Comparison of ENCODE assay signal across 19 cellular contexts in the genomic region with DNA sequence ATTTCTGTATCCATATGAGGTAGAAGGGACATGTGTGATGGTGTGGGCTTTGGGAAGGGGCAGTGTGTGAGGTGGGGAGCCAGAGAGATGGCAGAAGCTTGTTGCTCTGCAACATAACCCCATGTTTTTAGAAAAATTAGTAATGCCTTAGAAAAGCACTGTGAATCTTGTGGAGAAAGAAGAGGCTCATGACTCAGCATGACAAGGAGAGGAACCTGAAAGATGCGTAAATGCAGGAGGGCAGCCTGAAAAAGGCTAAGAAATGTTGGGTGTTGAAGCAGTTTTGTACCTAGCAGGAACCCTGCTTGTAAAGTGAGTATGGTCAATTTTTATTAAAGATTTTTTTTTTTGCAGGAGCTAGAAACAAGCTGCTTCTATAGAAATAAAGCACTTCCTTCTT. TPM values are rescaled to one million over a fixed set of nuclear protein-coding genes. Genes with fewer than 3 reads are reported as not detected.
DNase-seq lines count a peak whose midpoint lies in the region; ATAC-seq, FAIRE-seq and TF ChIP-seq lines count a peak whose summit lies in the region.
"Had no signal": no experiment of that assay in that cellular context is flagged by ENCODE, and none has a peak within 500 bp of the region (broad histone marks: within the 10 kb centered on the region; RNA-seq: fewer than 3 reads in every experiment).

No MANE protein-coding gene starts in this region.

- no peak for FAIRE-seq in RCC 7860 (lab: Jason Lieb, UNC)
- no peak for FAIRE-seq in H1 (lab: Jason Lieb, UNC)
- FAIRE-seq: D721Med, endothelial cell of umbilical vein had no signal

- no peak for TF ChIP-seq RAD21 in H1 (IDR thresholded peaks at IDR 0.05 in 1 of 2, conservative IDR thresholded peaks at IDR 0.05 in 1 of 2; ENCODE audit: low read depth in 2 of 2, low read length in 2 of 2)

- H3F3A ChIP-seq in GM23338 (replicated peaks; ENCODE audit: low read depth) = no peaks in the 10 kb centered on the region

- H3K79me1 ChIP-seq in H1 (ENCODE audit: low read depth, low read length) = no peaks in the 10 kb centered on the region

- H3K18ac ChIP-seq in H1 (ENCODE audit: extremely low read depth, low read length) = no peak overlapping the region

- no peak overlapping the region for H3K23ac ChIP-seq in H1 (ENCODE audit: insufficient read length)

- H3K4ac ChIP-seq in H1 (replicated peaks; ENCODE audit: insufficient read length, low read depth, low read length) = no peak overlapping the region

- H2AFZ ChIP-seq in GM23338 (peak overlapping the region; percentile 4; the same call in 1 of the 2 replicates), H1 (ENCODE audit: low read length) (no peak overlapping the region), osteoblast (ENCODE audit: low read length) (no peak overlapping the region)

- no peak for TF ChIP-seq EP300 in H1 (IDR thresholded peaks at IDR 0.05; ENCODE audit: borderline replicate concordance in 1 of 2, low read depth in 2 of 2, low read length in 2 of 2)
- TF ChIP-seq EP300 in stomach (IDR thresholded peaks at IDR 0.05) = no peak

- no peaks in the 10 kb centered on the region for H3K27me3 ChIP-seq in GM23338 (ENCODE audit: insufficient read depth)
- H3K27me3 ChIP-seq in H1 (replicated peaks in 1 of 4; ENCODE audit: control insufficient read depth in 3 of 4, extremely low read depth in 1 of 4, insufficient read depth in 3 of 4, low read length in 3 of 4) = no peaks in the 10 kb centered on the region
- H3K27me3 ChIP-seq in osteoblast (ENCODE audit: insufficient read depth, low read length) = no peaks in the 10 kb centered on the region
- no peaks in the 10 kb centered on the region for H3K27me3 ChIP-seq in stomach
- H3K27me3 ChIP-seq: BE2C, colonic mucosa, right lobe of liver, testis had no signal

- no peaks in the 10 kb centered on the region for H3K36me3 ChIP-seq in GM23338 (ENCODE audit: insufficient read depth)
- H3K36me3 ChIP-seq in H1 (ENCODE audit: control insufficient read depth in 2 of 4, insufficient read depth in 4 of 4, low read length in 3 of 4) = no peaks in the 10 kb centered on the region
- H3K36me3 ChIP-seq in osteoblast (ENCODE audit: insufficient read depth, low read length) = no peaks in the 10 kb centered on the region
- no peaks in the 10 kb centered on the region for H3K36me3 ChIP-seq in stomach
- H3K36me3 ChIP-seq: BE2C, colonic mucosa, right lobe of liver had no signal

- H3K9ac ChIP-seq in H1 (replicated peaks in 1 of 4; ENCODE audit: extremely low read depth in 1 of 4, low read depth in 3 of 4, low read length in 3 of 4) = no peak overlapping the region

- H3K36me3 Mint-ChIP-seq in GM23338 (ENCODE audit: low read depth) = no peaks in the 10 kb centered on the region
- no peaks in the 10 kb centered on the region for H3K36me3 Mint-ChIP-seq in activated naive CD8-positive, alpha-beta T cell treated with anti-CD3 and anti-CD28 coated beads, Interleukin-2, amount 50 U/mL, for 24 hours (ENCODE audit: low read depth)
- no peaks in the 10 kb centered on the region for H3K36me3 Mint-ChIP-seq in CD14-positive monocyte

- H3K79me2 ChIP-seq in GM23338 (replicated peaks; ENCODE audit: insufficient read depth) (no peaks in the 10 kb centered on the region), H1 (ENCODE audit: control insufficient read depth in 1 of 2, insufficient read depth in 2 of 2, low read length in 2 of 2) (no peaks in the 10 kb centered on the region), osteoblast (ENCODE audit: insufficient read depth, low read length) (peaks cover 71% of the 10 kb centered on the region)

- H4K5ac ChIP-seq in H1 (ENCODE audit: insufficient read length, low read depth, low read length) = no peak overlapping the region

- no peaks in the 10 kb centered on the region for H3K9me2 ChIP-seq in GM23338 (ENCODE audit: insufficient read depth)

- H4K20me1 ChIP-seq in GM23338 (replicated peaks; ENCODE audit: insufficient read depth) = no peaks in the 10 kb centered on the region
- H4K20me1 ChIP-seq in H1 (replicated peaks in 1 of 2; ENCODE audit: control insufficient read depth in 1 of 2, insufficient read depth in 2 of 2, low read length in 2 of 2) = no peaks in the 10 kb centered on the region
- no peaks in the 10 kb centered on the region for H4K20me1 ChIP-seq in osteoblast (ENCODE audit: insufficient read depth, low read length)

- H3K4me1 Mint-ChIP-seq in GM23338 (peaks cover 10% of the 10 kb centered on the region; the same call in 2 of the 3 replicates), CD14-positive monocyte (no peaks in the 10 kb centered on the region)
- H3K4me1 Mint-ChIP-seq in activated naive CD8-positive, alpha-beta T cell treated with anti-CD3 and anti-CD28 coated beads, Interleukin-2, amount 50 U/mL, for 24 hours = peaks cover 5% of the 10 kb centered on the region

- WGBS in H1 (ENCODE audit: extremely low coverage in 1 of 2, insufficient coverage in 1 of 2, insufficient read length in 1 of 2, insufficient replicate concordance in 2 of 2, low coverage in 1 of 2, low lambda C conversion rate in 2 of 2, missing lambda C conversion rate in 1 of 2), 2 experiments = 84% methylated on average over 1 of the region's 1 CpG; no CpG with 5 or more reads in 1 of the 2 experiments
- 89 to 100% (median 94%) methylated on average over 1 of the region's 1 CpG for WGBS in stomach, 5 donors

- DNase-seq in GM23338 (ENCODE audit: low spot score) (peak; percentile 13), RCC 7860 (ENCODE audit: low spot score) (peak; percentile 23), H1 (ENCODE audit: low read depth in 1 of 2, low spot score in 2 of 2) (no peak), osteoblast (ENCODE audit: insufficient read length, low spot score, missing footprints) (no peak), stomach (no peak), 8988T (no peak), CD14-positive monocyte (ENCODE audit: low spot score) (no peak)
- no peak for DNase-seq in activated naive CD8-positive, alpha-beta T cell treated with anti-CD3 and anti-CD28 coated beads, Interleukin-2, amount 50 U/mL, for 24 hours
- DNase-seq: BE2C; colonic mucosa; NCI-H2029 treated with DMSO at 0.1 percent for 48 hours; right lobe of liver; RPMI8226; stimulated activated CD4-positive, alpha-beta T cell treated with anti-CD3 and anti-CD28 coated beads, Interleukin-1b, Interleukin-23, amount 100 ng/mL, for 48 hours; testis had no signal

- no peaks in the 10 kb centered on the region for H3K23me2 ChIP-seq in H1 (ENCODE audit: low read depth, low read length)

- H3K14ac ChIP-seq in H1 (ENCODE audit: insufficient read length) = no peak overlapping the region

- no peak overlapping the region for H3K4me3 Mint-ChIP-seq in GM23338
- H3K4me3 Mint-ChIP-seq in activated naive CD8-positive, alpha-beta T cell treated with anti-CD3 and anti-CD28 coated beads, Interleukin-2, amount 50 U/mL, for 24 hours = no peak overlapping the region
- no peak overlapping the region for H3K4me3 Mint-ChIP-seq in CD14-positive monocyte

- no peak overlapping the region; the same call in 1 of the 2 replicates for H2BK12ac ChIP-seq in H1 (ENCODE audit: low read depth, low read length)

- no peak overlapping the region for H4K91ac ChIP-seq in H1 (replicated peaks; ENCODE audit: insufficient read length, low read length)

- intact Hi-C loops in stomach (cut with DNase I; ENCODE audit: low total_unique reads) (no loop called here), CD14-positive monocyte (cut with micrococcal nuclease) (no loop called here)

- H3K9me3 Mint-ChIP-seq in GM23338 = no peaks in the 10 kb centered on the region
- no peaks in the 10 kb centered on the region for H3K9me3 Mint-ChIP-seq in activated naive CD8-positive, alpha-beta T cell treated with anti-CD3 and anti-CD28 coated beads, Interleukin-2, amount 50 U/mL, for 24 hours
- peaks cover 0 to 4% (median 0%) of the 10 kb centered on the region in 7 donors for H3K9me3 Mint-ChIP-seq in CD14-positive monocyte

- no peak overlapping the region for H2BK20ac ChIP-seq in H1 (ENCODE audit: low read length)

- H3K27me3 Mint-ChIP-seq in GM23338 (ENCODE audit: insufficient read depth, low read depth, poor library complexity) (no peaks in the 10 kb centered on the region), CD14-positive monocyte (ENCODE audit: low read depth in 3 of 3) (peaks cover 0 to 4% (median 2%) of the 10 kb centered on the region in 3 donors)
- H3K27me3 Mint-ChIP-seq in activated naive CD8-positive, alpha-beta T cell treated with anti-CD3 and anti-CD28 coated beads, Interleukin-2, amount 50 U/mL, for 24 hours = no peaks in the 10 kb centered on the region

- no peak overlapping the region for H2BK120ac ChIP-seq in H1 (replicated peaks; ENCODE audit: low read depth, low read length)

- no peak overlapping the region for H2AK5ac ChIP-seq in H1 (ENCODE audit: low read depth, low read length)

- ATAC-seq in GM23338 = no peak; the same call in 2 of the 3 replicates
- no peak for ATAC-seq in activated naive CD8-positive, alpha-beta T cell treated with anti-CD3 and anti-CD28 coated beads, Interleukin-2, amount 50 U/mL, for 24 hours
- ATAC-seq: right lobe of liver had no signal

- peak overlapping the region; percentile 93 for H3K27ac Mint-ChIP-seq in GM23338
- no peak overlapping the region for H3K27ac Mint-ChIP-seq in activated naive CD8-positive, alpha-beta T cell treated with anti-CD3 and anti-CD28 coated beads, Interleukin-2, amount 50 U/mL, for 24 hours
- peak overlapping the region in 1 of 7 donors; percentile 8 for H3K27ac Mint-ChIP-seq in CD14-positive monocyte

- peak overlapping the region; percentile 53; the same call in 1 of the 2 replicates for H2BK5ac ChIP-seq in H1 (ENCODE audit: low read depth, low read length)

- no peak for TF ChIP-seq POLR2A in H1 (IDR thresholded peaks at IDR 0.05; ENCODE audit: control extremely low read depth in 1 of 2, low read depth in 2 of 2, low read length in 2 of 2)
- no peak for TF ChIP-seq POLR2A in stomach (IDR thresholded peaks at IDR 0.05)

- no peak overlapping the region for H4K8ac ChIP-seq in H1 (ENCODE audit: extremely low read depth, insufficient read depth, low read length)

- POLR2A ChIA-PET in H1 (lab: Charles Lee; ENCODE audit: partially characterized antibody) = no interaction called here

- no peak overlapping the region for H2BK15ac ChIP-seq in H1 (ENCODE audit: low read length)

- H3K27ac ChIP-seq in GM23338 (ENCODE audit: low read depth) (no peak overlapping the region), H1 (ENCODE audit: low read depth, low read length) (no peak overlapping the region), osteoblast (ENCODE audit: low read depth, low read length) (peak overlapping the region; percentile 25), stomach (no peak overlapping the region)
- H3K27ac ChIP-seq: colonic mucosa, right lobe of liver, testis had no signal

- CTCF ChIA-PET in H1 (lab: Charles Lee; ENCODE audit: partially characterized antibody) = interaction anchor here (1.1 kb wide), 1 partner anchor 33 kb away, joined by 3 read pairs; no protein-coding TSS in a partner anchor

- no peak overlapping the region for H3K4me3 ChIP-seq in GM23338
- no peak overlapping the region for H3K4me3 ChIP-seq in H1 (ENCODE audit: extremely low read depth in 1 of 4, insufficient read depth in 2 of 4, low read depth in 3 of 4, low read length in 4 of 4)
- no peak overlapping the region for H3K4me3 ChIP-seq in osteoblast (ENCODE audit: insufficient read depth, low read length)
- H3K4me3 ChIP-seq in stomach = no peak overlapping the region
- H3K4me3 ChIP-seq: colonic mucosa, right lobe of liver, testis had no signal

- peaks cover 4% of the 10 kb centered on the region; the same call in 1 of the 2 replicates for H3K4me1 ChIP-seq in GM23338 (ENCODE audit: insufficient read depth)
- H3K4me1 ChIP-seq in H1 (replicated peaks in 1 of 4; ENCODE audit: control insufficient read depth in 3 of 4, insufficient read depth in 4 of 4, low read length in 3 of 4) = peaks cover 0 to 3% (median 0%) of the 10 kb centered on the region in 4 experiments; a peak in 1 of 7 replicates
- peaks cover 25% of the 10 kb centered on the region for H3K4me1 ChIP-seq in osteoblast (ENCODE audit: insufficient read depth, low read length)
- peaks cover 0 to 15% (median 9%) of the 10 kb centered on the region in 4 donors for H3K4me1 ChIP-seq in stomach
- H3K4me1 ChIP-seq: BE2C, colonic mucosa, testis had no signal

- no peak overlapping the region for H3K56ac ChIP-seq in H1 (replicated peaks; ENCODE audit: insufficient read length, low read depth, low read length)

- TF ChIP-seq CTCF in GM23338 (conservative IDR thresholded peaks at IDR 0.05; ENCODE audit: low read depth in 2 of 2) (no peak), H1 (IDR thresholded peaks at IDR 0.05; ENCODE audit: control extremely low read depth in 1 of 3, insufficient read depth in 1 of 3, low read depth in 1 of 3, low read length in 3 of 3) (no peak), osteoblast (IDR thresholded peaks at IDR 0.05; ENCODE audit: extremely low read depth, low read depth, low read length) (no peak), stomach (IDR thresholded peaks at IDR 0.05) (no peak), CD14-positive monocyte (IDR thresholded peaks at IDR 0.05) (no peak)

- H3K4me2 ChIP-seq in GM23338 = no peak overlapping the region
- H3K4me2 ChIP-seq in H1 (ENCODE audit: insufficient read depth in 1 of 2, low read depth in 2 of 2, low read length in 2 of 2) = no peak overlapping the region
- H3K4me2 ChIP-seq in osteoblast (ENCODE audit: insufficient read depth, low read length) = peak overlapping the region; percentile 20

- H3K9me3 ChIP-seq in H1 (ENCODE audit: insufficient read depth in 2 of 2, low read depth in 1 of 2, low read length in 1 of 2) (no peaks in the 10 kb centered on the region), osteoblast (ENCODE audit: low read depth, low read length) (no peaks in the 10 kb centered on the region), stomach (no peaks in the 10 kb centered on the region)
- H3K9me3 ChIP-seq: BE2C, colonic mucosa, right lobe of liver, testis had no signal

RNA-seq across cellular contexts. Expression of gene ARSJ, which starts 59.8 kb away (rescaled TPM):
- 3.5 and 6.6 TPM in 2 replicates for total RNA-seq in GM23338 (2014; rRNA removed; shearing (Covaris generic))
- polyA plus RNA-seq in GM23338 (2016; fragmentation: Nextera tagmentation; extraction: Ambion mirVana) (2.1 and 4.3 TPM in 2 replicates), H1 (2011; rRNA removed) (1.3 and 1.4 TPM in 2 replicates), stomach (1 to 10 TPM in 2 of 3 donors, under 1 TPM in 1; 0.92 to 1.9 (median 1.1) TPM), CD14-positive monocyte (not detected)
- 5.8 and 6.3 TPM in 2 replicates for total RNA-seq in H1 (2021; fragmentation: NEBNext Ultra II Directional; extraction: Animal tissue kit (Norgen Biotek cat#: 25700))
- 1.4 TPM for polyA plus RNA-seq in H1 (2011; cell fraction: cytosol; rRNA removed)
- 1.9 TPM for polyA plus RNA-seq in H1 (2011; cell fraction: nucleus; rRNA removed)
- polyA plus RNA-seq in H1 (2012, experiment 1 of 2) = 2.1 to 2.6 TPM (median 2.3 TPM) in 4 replicates
- 0.31 TPM for polyA plus RNA-seq in H1 (2012, experiment 2 of 2)
- 2.6 TPM for polyA plus RNA-seq in H1 (2013, experiment 1 of 2)
- 3.2 TPM for polyA plus RNA-seq in H1 (2013, experiment 2 of 2)
- 2.9 and 3.3 TPM in 2 replicates for polyA minus RNA-seq in H1 (2011; rRNA and poly(A)+ RNA removed)
- polyA minus RNA-seq in H1 (2011; cell fraction: cytosol; rRNA and poly(A)+ RNA removed) = 1.5 TPM
- 10.8 TPM for polyA minus RNA-seq in H1 (2011; cell fraction: nucleus; rRNA and poly(A)+ RNA removed)
- total RNA-seq in osteoblast (18.6 and 24.6 TPM in 2 replicates), stomach (10 to 100 TPM in 1 of 5 donors, 1 to 10 TPM in 4; 4.1 to 23.3 (median 8.5) TPM)
- total RNA-seq: activated CD8-positive, alpha-beta memory T cell treated with anti-CD3 and anti-CD28 coated beads for 36 hours; T-helper 1 cell treated with Interleukin-12 subunit alpha and Interleukin-12 subunit beta and Interleukin-4 antibody, amounts not matched to agents 30 ng/mL and 1 ng/mL, for 36 hours had no signal

Comparison
In these comparisons a context has a peak if more than half of its experiments do, and no peak if none do; other contexts are left out.
1. DNase-seq: peak in GM23338 (single experiment) and RCC 7860 (single experiment); none in H1 (0 of 2), osteoblast (single experiment), stomach (single experiment), activated naive CD8-positive, alpha-beta T cell treated with anti-CD3 and anti-CD28 coated beads, Interleukin-2, amount 50 U/mL, for 24 hours (single experiment), 8988T (single experiment) and CD14-positive monocyte (single experiment).